Comparison of ENCODE assay signal across 1 cellular context in the genomic region with DNA sequence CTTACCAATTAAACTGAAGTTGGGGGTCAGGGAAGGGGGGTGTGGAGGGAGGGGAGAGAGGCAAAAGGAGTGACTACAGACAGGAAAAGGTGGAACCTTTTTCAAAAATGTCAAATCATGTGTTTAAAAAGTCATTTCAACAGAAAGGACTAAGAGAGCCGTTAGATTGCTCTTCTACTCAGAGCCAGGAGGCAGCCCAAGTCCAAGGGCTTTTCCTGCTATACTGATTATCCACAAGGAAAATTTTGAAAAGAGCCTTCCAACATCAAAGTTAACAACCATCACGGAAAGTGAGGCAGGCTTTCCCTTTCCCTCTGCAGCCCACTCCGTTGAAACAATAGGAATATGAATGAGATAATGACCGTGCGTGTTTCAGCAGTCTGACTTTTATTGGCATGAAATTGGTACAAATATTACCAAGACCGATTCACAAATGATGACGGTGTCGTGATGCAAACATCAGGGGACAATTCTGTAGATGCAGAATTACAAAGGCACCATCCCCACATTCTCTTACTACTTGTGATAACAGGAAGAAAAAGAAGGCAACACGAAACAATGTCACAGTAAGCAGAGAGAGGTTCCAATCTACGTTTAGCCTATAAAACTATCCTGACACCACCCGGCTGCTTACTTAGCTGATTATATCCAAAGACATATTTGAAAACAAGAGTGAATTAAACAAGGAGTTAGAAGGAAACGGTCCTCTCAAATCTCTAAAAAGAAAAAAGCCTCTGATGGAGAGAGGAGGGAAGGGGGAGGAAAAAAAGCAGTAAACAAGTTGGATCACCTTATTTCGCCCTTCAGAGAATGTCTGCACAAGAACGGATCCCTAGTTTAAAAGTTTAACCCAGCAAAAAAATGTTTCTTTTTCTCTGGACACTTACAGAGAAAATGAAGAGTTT.
TF ChIP-seq lines count a peak whose summit lies in the region.

No MANE protein-coding gene starts in this region.

TF ChIP-seq in HEK293, 187 proteins besides CTCF, POLR2A, EP300 and RAD21 (continued from another document and continues in another):
- no peak for TF ChIP-seq ZNF280C (tag by site-specific recombination; IDR thresholded peaks at IDR 0.05)
- no peak for TF ChIP-seq ZBTB8A (tag by site-specific recombination; IDR thresholded peaks at IDR 0.05)
- TF ChIP-seq, protein P1, sequence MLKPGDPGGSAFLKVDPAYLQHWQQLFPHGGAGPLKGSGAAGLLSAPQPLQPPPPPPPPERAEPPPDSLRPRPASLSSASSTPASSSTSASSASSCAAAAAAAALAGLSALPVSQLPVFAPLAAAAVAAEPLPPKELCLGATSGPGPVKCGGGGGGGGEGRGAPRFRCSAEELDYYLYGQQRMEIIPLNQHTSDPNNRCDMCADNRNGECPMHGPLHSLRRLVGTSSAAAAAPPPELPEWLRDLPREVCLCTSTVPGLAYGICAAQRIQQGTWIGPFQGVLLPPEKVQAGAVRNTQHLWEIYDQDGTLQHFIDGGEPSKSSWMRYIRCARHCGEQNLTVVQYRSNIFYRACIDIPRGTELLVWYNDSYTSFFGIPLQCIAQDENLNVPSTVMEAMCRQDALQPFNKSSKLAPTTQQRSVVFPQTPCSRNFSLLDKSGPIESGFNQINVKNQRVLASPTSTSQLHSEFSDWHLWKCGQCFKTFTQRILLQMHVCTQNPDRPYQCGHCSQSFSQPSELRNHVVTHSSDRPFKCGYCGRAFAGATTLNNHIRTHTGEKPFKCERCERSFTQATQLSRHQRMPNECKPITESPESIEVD (tag by site-specific recombination; IDR thresholded peaks at IDR 0.05) = peak; percentile 30; the same call in 1 of the 2 replicates
- TF ChIP-seq ZBTB44 (tag by site-specific recombination; IDR thresholded peaks at IDR 0.05) = no peak
- peak; percentile 80 for TF ChIP-seq IKZF3 (tag by site-specific recombination; IDR thresholded peaks at IDR 0.05)
- no peak for TF ChIP-seq ZFP37 (tag by site-specific recombination; IDR thresholded peaks at IDR 0.05)
- no peak for TF ChIP-seq ZNF121 (tag by site-specific recombination; IDR thresholded peaks at IDR 0.05)
- TF ChIP-seq ZNF416 (tag by site-specific recombination; IDR thresholded peaks at IDR 0.05) = no peak
- TF ChIP-seq SCRT2 (tag by site-specific recombination; IDR thresholded peaks at IDR 0.05) = no peak
- TF ChIP-seq, protein P2, sequence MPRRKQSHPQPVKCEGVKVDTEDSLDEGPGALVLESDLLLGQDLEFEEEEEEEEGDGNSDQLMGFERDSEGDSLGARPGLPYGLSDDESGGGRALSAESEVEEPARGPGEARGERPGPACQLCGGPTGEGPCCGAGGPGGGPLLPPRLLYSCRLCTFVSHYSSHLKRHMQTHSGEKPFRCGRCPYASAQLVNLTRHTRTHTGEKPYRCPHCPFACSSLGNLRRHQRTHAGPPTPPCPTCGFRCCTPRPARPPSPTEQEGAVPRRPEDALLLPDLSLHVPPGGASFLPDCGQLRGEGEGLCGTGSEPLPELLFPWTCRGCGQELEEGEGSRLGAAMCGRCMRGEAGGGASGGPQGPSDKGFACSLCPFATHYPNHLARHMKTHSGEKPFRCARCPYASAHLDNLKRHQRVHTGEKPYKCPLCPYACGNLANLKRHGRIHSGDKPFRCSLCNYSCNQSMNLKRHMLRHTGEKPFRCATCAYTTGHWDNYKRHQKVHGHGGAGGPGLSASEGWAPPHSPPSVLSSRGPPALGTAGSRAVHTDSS (tag by site-specific recombination; IDR thresholded peaks at IDR 0.05) = no peak
- TF ChIP-seq AEBP2 (tag by site-specific recombination; IDR thresholded peaks at IDR 0.05; ENCODE audit: borderline replicate concordance) = no peak
- TF ChIP-seq ZNF398 (tag by site-specific recombination; IDR thresholded peaks at IDR 0.05) = no peak
- TF ChIP-seq ZNF10 (tag by site-specific recombination; IDR thresholded peaks at IDR 0.05) = no peak
- TF ChIP-seq, protein P3, sequence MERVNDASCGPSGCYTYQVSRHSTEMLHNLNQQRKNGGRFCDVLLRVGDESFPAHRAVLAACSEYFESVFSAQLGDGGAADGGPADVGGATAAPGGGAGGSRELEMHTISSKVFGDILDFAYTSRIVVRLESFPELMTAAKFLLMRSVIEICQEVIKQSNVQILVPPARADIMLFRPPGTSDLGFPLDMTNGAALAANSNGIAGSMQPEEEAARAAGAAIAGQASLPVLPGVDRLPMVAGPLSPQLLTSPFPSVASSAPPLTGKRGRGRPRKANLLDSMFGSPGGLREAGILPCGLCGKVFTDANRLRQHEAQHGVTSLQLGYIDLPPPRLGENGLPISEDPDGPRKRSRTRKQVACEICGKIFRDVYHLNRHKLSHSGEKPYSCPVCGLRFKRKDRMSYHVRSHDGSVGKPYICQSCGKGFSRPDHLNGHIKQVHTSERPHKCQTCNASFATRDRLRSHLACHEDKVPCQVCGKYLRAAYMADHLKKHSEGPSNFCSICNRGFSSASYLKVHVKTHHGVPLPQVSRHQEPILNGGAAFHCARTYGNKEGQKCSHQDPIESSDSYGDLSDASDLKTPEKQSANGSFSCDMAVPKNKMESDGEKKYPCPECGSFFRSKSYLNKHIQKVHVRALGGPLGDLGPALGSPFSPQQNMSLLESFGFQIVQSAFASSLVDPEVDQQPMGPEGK (tag by site-specific recombination; IDR thresholded peaks at IDR 0.05) = no peak
- TF ChIP-seq ZBTB11 (tag by site-specific recombination; conservative IDR thresholded peaks at IDR 0.05; ENCODE audit: low read depth) = no peak; the same call in 1 of the 2 replicates
- no peak for TF ChIP-seq ZNF19 (tag by site-specific recombination; IDR thresholded peaks at IDR 0.05; ENCODE audit: low read depth)
- no peak for TF ChIP-seq ZNF626 (tag by site-specific recombination; IDR thresholded peaks at IDR 0.05)
- TF ChIP-seq ZNF560 (tag by site-specific recombination; IDR thresholded peaks at IDR 0.05; ENCODE audit: borderline replicate concordance) = no peak
- TF ChIP-seq ZNF701 (tag by site-specific recombination; IDR thresholded peaks at IDR 0.05) = no peak
- no peak for TF ChIP-seq ZNF23 (tag by site-specific recombination; IDR thresholded peaks at IDR 0.05; ENCODE audit: borderline replicate concordance)
- peak; percentile 40 for TF ChIP-seq PRDM1 (tag by site-specific recombination; IDR thresholded peaks at IDR 0.05)
- no peak for TF ChIP-seq ZFHX2 (tag by site-specific recombination; conservative IDR thresholded peaks at IDR 0.05)
- no peak for TF ChIP-seq ZNF610 (tag by site-specific recombination; IDR thresholded peaks at IDR 0.05; ENCODE audit: borderline replicate concordance)
- peak; percentile 56; the same call in 1 of the 2 replicates for TF ChIP-seq MYNN (tag by site-specific recombination; IDR thresholded peaks at IDR 0.05; ENCODE audit: borderline replicate concordance)
- TF ChIP-seq TCF7L2 (IDR thresholded peaks at IDR 0.05; ENCODE audit: borderline replicate concordance, low read depth, low read length) = no peak
- no peak for TF ChIP-seq ZNF830 (tag by site-specific recombination; IDR thresholded peaks at IDR 0.05; ENCODE audit: low read depth)
- TF ChIP-seq SP7 (tag by site-specific recombination; IDR thresholded peaks at IDR 0.05) = no peak
- no peak for TF ChIP-seq ZNF544 (tag by site-specific recombination; IDR thresholded peaks at IDR 0.05)
- TF ChIP-seq SETDB1 (IDR thresholded peaks at IDR 0.05; ENCODE audit: insufficient read length, low read length) = no peak
- no peak for TF ChIP-seq ZBTB21 (tag by site-specific recombination; IDR thresholded peaks at IDR 0.05)
- TF ChIP-seq ZSCAN5A (tag by site-specific recombination; IDR thresholded peaks at IDR 0.05) = no peak
- no peak for TF ChIP-seq KLF1 (tag by site-specific recombination; IDR thresholded peaks at IDR 0.05)
- TF ChIP-seq ZNF362 (tag by site-specific recombination; IDR thresholded peaks at IDR 0.05) = 0 out of 2 replicates have a peak, but pooled peaks have one; percentile 29
- no peak for TF ChIP-seq ZNF114 (tag by site-specific recombination; IDR thresholded peaks at IDR 0.05)
- peak; percentile 45 for TF ChIP-seq ZNF366 (tag by site-specific recombination; conservative IDR thresholded peaks at IDR 0.05)
- no peak for TF ChIP-seq ZNF843 (tag by site-specific recombination; IDR thresholded peaks at IDR 0.05)
